ENCODE assay signal across 1 cellular context in the genomic region with DNA sequence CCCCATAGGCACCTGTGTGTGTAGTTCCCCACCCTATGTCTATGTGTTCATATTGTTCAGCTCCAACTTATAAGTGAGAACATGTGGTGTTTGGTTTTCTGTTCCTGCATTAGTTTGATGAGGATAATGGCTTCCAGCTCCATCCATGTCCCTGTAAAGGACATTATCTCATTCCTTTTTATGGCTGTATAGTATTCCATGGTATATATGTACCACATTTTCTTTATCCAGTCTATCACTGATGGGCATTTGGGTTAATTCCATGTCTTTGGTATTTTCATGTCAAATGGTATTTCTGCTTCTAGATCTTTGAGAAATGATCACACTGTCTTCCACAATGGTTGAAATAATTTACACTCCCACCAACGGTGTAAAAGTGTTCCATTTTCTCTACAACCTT. TPM values are rescaled to one million over a fixed set of nuclear protein-coding genes. Genes with fewer than 3 reads are reported as not detected.
"Had no signal": no experiment of that assay in that cellular context is flagged by ENCODE, and none has a peak within 500 bp of the region (broad histone marks: within the 10 kb centered on the region; RNA-seq: fewer than 3 reads in every experiment).

No MANE protein-coding gene starts in this region.

RNA-seq across cellular contexts. Expression of a gene that starts 36.4 kb away (rescaled TPM):
- polyA plus RNA-seq: naive thymus-derived CD4-positive, alpha-beta T cell had no signal
